10 cellular contexts compared by ENCODE assay signal in the genomic region with DNA sequence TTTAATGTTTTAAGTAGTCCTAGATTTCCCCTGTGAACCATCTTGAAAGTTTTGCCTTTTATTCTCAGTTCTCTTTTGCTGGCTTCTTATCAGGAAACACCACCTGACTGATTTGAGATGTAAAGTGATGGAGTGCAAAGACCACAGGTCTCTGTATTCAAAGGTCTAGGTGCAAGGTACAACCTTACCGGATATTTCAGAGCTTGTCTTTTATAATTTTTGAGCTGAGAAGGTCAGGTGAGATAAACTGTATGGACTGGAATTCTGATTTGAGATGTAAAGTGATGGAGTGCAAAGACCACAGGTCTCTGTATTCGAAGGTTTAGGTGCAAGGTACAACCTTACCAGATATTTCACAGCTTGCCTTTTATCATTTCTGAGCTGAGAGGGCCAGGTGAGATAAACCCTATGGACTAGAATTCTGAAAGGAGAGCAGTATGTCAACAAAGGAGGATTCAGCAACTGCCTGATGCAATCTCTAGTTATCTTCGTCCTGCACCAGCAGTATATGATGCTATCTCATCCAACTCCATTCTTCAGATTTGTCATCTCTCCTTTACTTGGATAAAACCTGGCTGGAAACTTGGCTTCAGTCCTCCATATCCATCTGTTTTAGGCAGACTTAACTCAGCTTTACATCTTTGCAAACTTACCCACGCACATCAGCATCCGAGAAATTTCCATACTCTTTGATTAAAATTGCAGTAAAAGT.
DNase-seq lines count a peak whose midpoint lies in the region; ATAC-seq and TF ChIP-seq lines count a peak whose summit lies in the region.
"Had no signal": no experiment of that assay in that cellular context is flagged by ENCODE, and none has a peak within 500 bp of the region (broad histone marks: within the 10 kb centered on the region; RNA-seq: fewer than 3 reads in every experiment).

No MANE protein-coding gene starts in this region.

- peak overlapping the region; percentile 85 for H3K27ac Mint-ChIP-seq in activated CD4-positive, alpha-beta T cell treated with anti-CD3 and anti-CD28 coated beads for 36 hours
- H3K27ac Mint-ChIP-seq in stimulated activated naive B cell treated with anti-CD40 and anti-IgM and Interleukin-4, amounts not matched to agents 10 μg/mL and 1 μg/mL and 100 μg/mL, for 72 hours: peak overlapping the region; percentile 99

- H4K20me1 ChIP-seq in SU-DHL-6 (ENCODE audit: low read depth, low read length): no peaks in the 10 kb centered on the region

- H3F3A ChIP-seq in SU-DHL-6 (ENCODE audit: insufficient read depth): peaks cover 34% of the 10 kb centered on the region

- peak overlapping the region; percentile 60 for H3K27ac ChIP-seq in SU-DHL-6 (ENCODE audit: low read depth, low read length)
- H3K27ac ChIP-seq in epithelial cell of prostate: peak overlapping the region; percentile 22

- H3K4me2 ChIP-seq in SU-DHL-6 (ENCODE audit: low read depth, low read length, poor library complexity, severe bottlenecking): peak overlapping the region; percentile 3

- no peak for TF ChIP-seq CTCF in SU-DHL-6 (IDR thresholded peaks at IDR 0.05; ENCODE audit: insufficient read depth, low read length, poor library complexity, severe bottlenecking)

- H2AFZ ChIP-seq in SU-DHL-6 (ENCODE audit: low read depth, low read length, severe bottlenecking): no peak overlapping the region

- H3K4me3 ChIP-seq in SU-DHL-6 (ENCODE audit: insufficient read depth, low read length, poor library complexity, severe bottlenecking): no peak overlapping the region

- H3K27me3 ChIP-seq in SU-DHL-6 (ENCODE audit: low read length): no peaks in the 10 kb centered on the region

- no peak for DNase-seq in activated CD4-positive, alpha-beta T cell treated with anti-CD3 and anti-CD28 coated beads for 36 hours
- no peak for DNase-seq in activated CD4-positive, alpha-beta T cell treated with anti-CD3 and anti-CD28 coated beads for 1 hour
- DNase-seq in epithelial cell of prostate (ENCODE audit: low read depth, low spot score): no peak
- DNase-seq in stimulated activated naive B cell treated with anti-CD40 and anti-IgM and Interleukin-4, amounts not matched to agents 10 μg/mL and 1 μg/mL and 100 μg/mL, for 72 hours: no peak
- DNase-seq in COLO668 (lab: John Stamatoyannopoulos, UW; ENCODE audit: unreplicated experiment): no peak
- DNase-seq in pons (ENCODE audit: low spot score): no peak
- DNase-seq in NCI-H524 (lab: John Stamatoyannopoulos, UW): no peak
- DNase-seq: activated T-cell treated with anti-CD3 and anti-CD28 coated beads, Interleukin-2, amount 50 U/mL, for 1 hour; NCI-H510A treated with DMSO at 0.1 percent for 48 hours had no signal

- H3K4me1 Mint-ChIP-seq in activated CD4-positive, alpha-beta T cell treated with anti-CD3 and anti-CD28 coated beads for 36 hours: peaks cover 50% of the 10 kb centered on the region
- H3K4me1 Mint-ChIP-seq in stimulated activated naive B cell treated with anti-CD40 and anti-IgM and Interleukin-4, amounts not matched to agents 10 μg/mL and 1 μg/mL and 100 μg/mL, for 72 hours: peaks cover 46 to 78% of the 10 kb centered on the region in 2 donors

- intact Hi-C loops in activated CD4-positive, alpha-beta T cell treated with anti-CD3 and anti-CD28 coated beads for 36 hours (cut with DNase I, micrococcal nuclease): loop anchor here (5.0 kb wide), 5 partner anchors 63 to 298 kb away; partner anchors contain the start of genes CENPV (in 1 of the 2), NCOR1 (in 1 of the 2) and PIGL (in 1 of the 2)

- H3K9me2 ChIP-seq in SU-DHL-6 (replicated peaks; ENCODE audit: insufficient read depth, low read length): no peaks in the 10 kb centered on the region

- peaks cover 26% of the 10 kb centered on the region for H3K36me3 Mint-ChIP-seq in activated CD4-positive, alpha-beta T cell treated with anti-CD3 and anti-CD28 coated beads for 36 hours (ENCODE audit: low read depth)
- peaks cover 2 to 9% of the 10 kb centered on the region in 2 donors for H3K36me3 Mint-ChIP-seq in stimulated activated naive B cell treated with anti-CD40 and anti-IgM and Interleukin-4, amounts not matched to agents 10 μg/mL and 1 μg/mL and 100 μg/mL, for 72 hours

- H3K4me3 Mint-ChIP-seq in activated CD4-positive, alpha-beta T cell treated with anti-CD3 and anti-CD28 coated beads for 36 hours: no peak overlapping the region
- peak overlapping the region; percentile 55 to 76 for H3K4me3 Mint-ChIP-seq in stimulated activated naive B cell treated with anti-CD40 and anti-IgM and Interleukin-4, amounts not matched to agents 10 μg/mL and 1 μg/mL and 100 μg/mL, for 72 hours

- H3K9ac ChIP-seq in SU-DHL-6 (ENCODE audit: low read length): no peak overlapping the region

- H3K36me3 ChIP-seq in SU-DHL-6 (ENCODE audit: low read length): no peaks in the 10 kb centered on the region

- ATAC-seq in activated CD4-positive, alpha-beta T cell treated with anti-CD3 and anti-CD28 coated beads for 36 hours: no peak
- no peak for ATAC-seq in stimulated activated naive B cell treated with anti-CD40 and anti-IgM and Interleukin-4, amounts not matched to agents 10 μg/mL and 1 μg/mL and 100 μg/mL, for 72 hours (replicated peaks)

- no peaks in the 10 kb centered on the region for H3K9me3 ChIP-seq in SU-DHL-6 (ENCODE audit: insufficient read depth, low read length)

- POLR2A ChIA-PET in activated CD4-positive, alpha-beta T cell treated with anti-CD3 and anti-CD28 coated beads for 36 hours (lab: Charles Lee): no interaction called here

- no peaks in the 10 kb centered on the region for H3K27me3 Mint-ChIP-seq in activated CD4-positive, alpha-beta T cell treated with anti-CD3 and anti-CD28 coated beads for 36 hours
- H3K27me3 Mint-ChIP-seq in stimulated activated naive B cell treated with anti-CD40 and anti-IgM and Interleukin-4, amounts not matched to agents 10 μg/mL and 1 μg/mL and 100 μg/mL, for 72 hours: no peaks in the 10 kb centered on the region

- CTCF ChIA-PET in activated CD4-positive, alpha-beta T cell treated with anti-CD3 and anti-CD28 coated beads for 36 hours (lab: Charles Lee): interaction anchor here (1.1 kb wide), 2 partner anchors 9 to 74 kb away, joined by 3 to 4 read pairs; no protein-coding TSS in a partner anchor

- peaks cover 1% of the 10 kb centered on the region for H3K9me3 Mint-ChIP-seq in activated CD4-positive, alpha-beta T cell treated with anti-CD3 and anti-CD28 coated beads for 36 hours (ENCODE audit: low read depth)
- H3K9me3 Mint-ChIP-seq in stimulated activated naive B cell treated with anti-CD40 and anti-IgM and Interleukin-4, amounts not matched to agents 10 μg/mL and 1 μg/mL and 100 μg/mL, for 72 hours: no peaks in the 10 kb centered on the region

- no peaks in the 10 kb centered on the region for H3K79me2 ChIP-seq in SU-DHL-6 (ENCODE audit: insufficient read depth, low read length)
